Comparison of ENCODE assay signal across 1 cellular context in the genomic region with DNA sequence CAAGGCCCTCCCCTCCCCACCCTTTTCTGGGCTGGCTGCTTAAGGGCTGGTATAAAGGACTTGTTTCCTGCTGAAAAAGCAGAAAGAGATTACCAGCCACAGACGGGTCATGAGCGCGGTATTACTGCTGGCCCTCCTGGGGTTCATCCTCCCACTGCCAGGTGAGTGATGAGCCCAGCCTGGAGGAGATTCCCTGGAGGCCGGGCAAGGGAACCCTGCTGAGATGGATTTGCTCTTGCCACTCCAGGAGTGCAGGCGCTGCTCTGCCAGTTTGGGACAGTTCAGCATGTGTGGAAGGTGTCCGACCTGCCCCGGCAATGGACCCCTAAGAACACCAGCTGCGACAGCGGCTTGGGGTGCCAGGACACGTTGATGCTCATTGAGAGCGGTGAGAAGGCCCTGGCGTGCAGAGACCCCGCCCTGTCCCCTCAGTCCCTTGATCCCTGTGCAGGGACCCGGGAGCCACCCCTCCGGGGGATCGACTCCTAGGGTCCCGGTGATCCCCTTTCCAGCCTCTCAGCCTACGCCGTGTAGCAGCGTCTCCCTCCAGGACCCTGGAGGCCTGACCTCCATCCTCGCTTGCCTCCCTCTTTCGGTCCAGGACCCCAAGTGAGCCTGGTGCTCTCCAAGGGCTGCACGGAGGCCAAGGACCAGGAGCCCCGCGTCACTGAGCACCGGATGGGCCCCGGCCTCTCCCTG.
TF ChIP-seq lines count a peak whose summit lies in the region.

A gene with protein sequence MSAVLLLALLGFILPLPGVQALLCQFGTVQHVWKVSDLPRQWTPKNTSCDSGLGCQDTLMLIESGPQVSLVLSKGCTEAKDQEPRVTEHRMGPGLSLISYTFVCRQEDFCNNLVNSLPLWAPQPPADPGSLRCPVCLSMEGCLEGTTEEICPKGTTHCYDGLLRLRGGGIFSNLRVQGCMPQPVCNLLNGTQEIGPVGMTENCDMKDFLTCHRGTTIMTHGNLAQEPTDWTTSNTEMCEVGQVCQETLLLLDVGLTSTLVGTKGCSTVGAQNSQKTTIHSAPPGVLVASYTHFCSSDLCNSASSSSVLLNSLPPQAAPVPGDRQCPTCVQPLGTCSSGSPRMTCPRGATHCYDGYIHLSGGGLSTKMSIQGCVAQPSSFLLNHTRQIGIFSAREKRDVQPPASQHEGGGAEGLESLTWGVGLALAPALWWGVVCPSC (plus strand): TSS at position 81 of the 699 bp plus-strand sequence. CDS start 29 bp downstream, at position 110.

TF ChIP-seq in SK-N-SH, 30 proteins besides CTCF, POLR2A, EP300 and RAD21 (continued from another document):
- TF ChIP-seq GATA2 (CRISPR knock-in tag; IDR thresholded peaks at IDR 0.05): no peak
- TF ChIP-seq, protein P1, sequence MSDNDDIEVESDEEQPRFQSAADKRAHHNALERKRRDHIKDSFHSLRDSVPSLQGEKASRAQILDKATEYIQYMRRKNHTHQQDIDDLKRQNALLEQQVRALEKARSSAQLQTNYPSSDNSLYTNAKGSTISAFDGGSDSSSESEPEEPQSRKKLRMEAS (IDR thresholded peaks at IDR 0.05; ENCODE audit: low read depth): no peak
